7 cellular contexts compared by ENCODE assay signal in genomic region chr17:48068491-48068961, GRCh38. TPM values are rescaled to one million over a fixed set of nuclear protein-coding genes. Genes with fewer than 3 reads are reported as not detected.
DNase-seq lines count a peak whose midpoint lies in the region; ATAC-seq and TF ChIP-seq lines count a peak whose summit lies in the region.

No MANE protein-coding gene starts in this region.

- H3K9me3 ChIP-seq in Karpas-422 (ENCODE audit: low read length), result no peaks in the 10 kb centered on the region

- H3K9ac ChIP-seq in Karpas-422 (ENCODE audit: low read length), result no peak overlapping the region

- no peak overlapping the region for H3K27ac ChIP-seq in Karpas-422 (ENCODE audit: low read length)

- peaks cover 30% of the 10 kb centered on the region for H3K36me3 ChIP-seq in Karpas-422 (ENCODE audit: insufficient read depth, low read length)

- no peaks in the 10 kb centered on the region; the same call in 1 of the 2 replicates for H3K79me2 ChIP-seq in Karpas-422 (ENCODE audit: low read length)

- peaks cover 9% of the 10 kb centered on the region for H3K36me3 Mint-ChIP-seq in neural crest cell (ENCODE audit: low read depth)

- no peaks in the 10 kb centered on the region for H3K4me1 ChIP-seq in Karpas-422 (ENCODE audit: low read length)

- no peaks in the 10 kb centered on the region for H3K9me3 Mint-ChIP-seq in neural crest cell

- no peaks in the 10 kb centered on the region for H3K27me3 ChIP-seq in Karpas-422 (ENCODE audit: low read length)

- H3K4me3 Mint-ChIP-seq in neural crest cell, result peak overlapping the region; percentile 27

- H2AFZ ChIP-seq in Karpas-422 (ENCODE audit: low read length), result no peak overlapping the region

- DNase-seq in EH (ENCODE audit: low read depth) (peak; percentile 83), Karpas-422 (peak; percentile 64), choroid plexus epithelial cell (ENCODE audit: low read depth) (peak; percentile 56), neural crest cell (ENCODE audit: low read depth, low spot score) (no peak)

- no peaks in the 10 kb centered on the region for H4K20me1 ChIP-seq in Karpas-422 (ENCODE audit: insufficient read depth, low read depth, low read length)

- H3K27ac Mint-ChIP-seq in neural crest cell (ENCODE audit: unreplicated experiment), result no peak overlapping the region

- peaks cover 12% of the 10 kb centered on the region for H3K4me1 Mint-ChIP-seq in neural crest cell

- TF ChIP-seq CTCF in choroid plexus epithelial cell (conservative IDR thresholded peaks at IDR 0.05; ENCODE audit: low read depth, low read length), result peak; percentile 68
- peak; percentile 57 for TF ChIP-seq CTCF in neural crest cell (conservative IDR thresholded peaks at IDR 0.05)

- H3K9me2 ChIP-seq in Karpas-422 (replicated peaks; ENCODE audit: insufficient read depth, low read length), result no peaks in the 10 kb centered on the region

- H3K4me3 ChIP-seq in Karpas-422 (ENCODE audit: low read length), result no peak overlapping the region
- no peak overlapping the region for H3K4me3 ChIP-seq in choroid plexus epithelial cell (ENCODE audit: low read depth, low read length)

- H3K4me2 ChIP-seq in Karpas-422 (ENCODE audit: low read depth, low read length, poor library complexity, severe bottlenecking), result no peak overlapping the region

- no peak for ATAC-seq in GM21447 (IDR thresholded peaks at IDR 0.05; ENCODE audit: unreplicated experiment)
- ATAC-seq in GM18517 (IDR thresholded peaks at IDR 0.05; ENCODE audit: unreplicated experiment), result no peak
- ATAC-seq in GM21526 (IDR thresholded peaks at IDR 0.05; ENCODE audit: low FRiP score, unreplicated experiment), result no peak

- no peaks in the 10 kb centered on the region for H3K27me3 Mint-ChIP-seq in neural crest cell (ENCODE audit: low read depth)

RNA-seq across cellular contexts. Expression of gene NFE2L1, which starts 20.4 kb away (rescaled TPM):
- total RNA-seq in Karpas-422 (2014; rRNA removed; shearing (Covaris generic); ENCODE audit: low replicate concordance), result 48.7 and 52.7 TPM in 2 replicates
- total RNA-seq in neural crest cell, result 121 and 131 TPM in 2 replicates

RNA-seq across cellular contexts. Expression of gene COPZ2, which starts 30.9 kb away (rescaled TPM):
- total RNA-seq in Karpas-422 (2014; rRNA removed; shearing (Covaris generic); ENCODE audit: low replicate concordance), result not detected in 2 replicates
- 4.0 and 4.1 TPM in 2 replicates for total RNA-seq in neural crest cell

RNA-seq across cellular contexts. Expression of gene CBX1, which starts 32.8 kb away (rescaled TPM):
- 32.5 TPM in 2 replicates for total RNA-seq in Karpas-422 (2014; rRNA removed; shearing (Covaris generic); ENCODE audit: low replicate concordance)
- total RNA-seq in neural crest cell, result 210 and 216 TPM in 2 replicates

RNA-seq across cellular contexts. Expression of gene SNX11, which starts 39.0 kb away (rescaled TPM):
- 14.6 and 16.4 TPM in 2 replicates for total RNA-seq in Karpas-422 (2014; rRNA removed; shearing (Covaris generic); ENCODE audit: low replicate concordance)
- total RNA-seq in neural crest cell, result 22.6 and 25.8 TPM in 2 replicates
